11 cellular contexts compared by ENCODE assay signal in the genomic region with DNA sequence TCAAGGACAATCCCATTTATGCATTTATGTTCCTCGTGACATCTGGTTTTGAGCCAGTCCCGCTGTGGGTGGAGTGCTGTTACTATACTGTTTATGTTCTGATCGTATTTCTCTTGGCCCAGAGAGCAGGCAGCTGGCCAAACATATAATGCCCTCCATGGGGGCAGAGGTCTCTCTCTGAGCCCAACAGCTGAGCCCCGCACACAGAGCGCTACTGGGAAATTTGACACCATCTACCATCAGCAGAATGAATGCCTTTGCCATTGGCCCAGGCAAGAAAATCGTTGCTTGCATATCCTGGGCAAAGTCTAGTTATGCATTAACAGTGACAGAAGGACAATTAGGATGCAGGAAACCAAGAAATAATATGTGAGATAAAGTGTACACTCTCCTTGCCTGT.
DNase-seq lines count a peak whose midpoint lies in the region; ATAC-seq and TF ChIP-seq lines count a peak whose summit lies in the region.
"Had no signal": no experiment of that assay in that cellular context is flagged by ENCODE, and none has a peak within 500 bp of the region (broad histone marks: within the 10 kb centered on the region; RNA-seq: fewer than 3 reads in every experiment).

No MANE protein-coding gene starts in this region.

- DNase-seq in AG09319 (ENCODE audit: extremely low read depth, low read depth) (peak; percentile 22), NCI-H1417 treated with DMSO at 0.1 percent for 48 hours (lab: John Stamatoyannopoulos, UW) (peak; percentile 98), RPMI7951 (ENCODE audit: low read depth) (peak; percentile 80), glomerular visceral epithelial cell (ENCODE audit: extremely low spot score) (peak; percentile 58), sciatic nerve (ENCODE audit: low spot score) (no peak), putamen (ENCODE audit: low spot score) (no peak)
- no peak for DNase-seq in stimulated activated naive CD4-positive, alpha-beta T cell treated with Interleukin-2 at 50 U/mL for 16 hours (lab: John Stamatoyannopoulos, UW)
- DNase-seq: activated naive CD4-positive, alpha-beta T cell treated with anti-CD3 and anti-CD28 coated beads, Interleukin-2, amount 50 U/mL, for 16 hours; immature natural killer cell; T-cell had no signal

- intact Hi-C loops in sciatic nerve (cut with DNase I) = no loop called here

- TF ChIP-seq CTCF in AG09319 (IDR thresholded peaks at IDR 0.05; ENCODE audit: low read depth, low read length) = no peak

- ATAC-seq in HG02798 (IDR thresholded peaks at IDR 0.05; ENCODE audit: poor library complexity, unreplicated experiment) (no peak), sciatic nerve (no peak)
- ATAC-seq: T-cell had no signal

Comparison
In these comparisons a context has a peak if more than half of its experiments do, and no peak if none do; other contexts are left out.
1. DNase-seq: peak in AG09319 (single experiment), NCI-H1417 treated with DMSO at 0.1 percent for 48 hours (single experiment), RPMI7951 (single experiment) and glomerular visceral epithelial cell (single experiment); none in sciatic nerve (single experiment), putamen (single experiment) and stimulated activated naive CD4-positive, alpha-beta T cell treated with Interleukin-2 at 50 U/mL for 16 hours (single experiment).